ENCODE assay signal across 30 cellular contexts in the genomic region with DNA sequence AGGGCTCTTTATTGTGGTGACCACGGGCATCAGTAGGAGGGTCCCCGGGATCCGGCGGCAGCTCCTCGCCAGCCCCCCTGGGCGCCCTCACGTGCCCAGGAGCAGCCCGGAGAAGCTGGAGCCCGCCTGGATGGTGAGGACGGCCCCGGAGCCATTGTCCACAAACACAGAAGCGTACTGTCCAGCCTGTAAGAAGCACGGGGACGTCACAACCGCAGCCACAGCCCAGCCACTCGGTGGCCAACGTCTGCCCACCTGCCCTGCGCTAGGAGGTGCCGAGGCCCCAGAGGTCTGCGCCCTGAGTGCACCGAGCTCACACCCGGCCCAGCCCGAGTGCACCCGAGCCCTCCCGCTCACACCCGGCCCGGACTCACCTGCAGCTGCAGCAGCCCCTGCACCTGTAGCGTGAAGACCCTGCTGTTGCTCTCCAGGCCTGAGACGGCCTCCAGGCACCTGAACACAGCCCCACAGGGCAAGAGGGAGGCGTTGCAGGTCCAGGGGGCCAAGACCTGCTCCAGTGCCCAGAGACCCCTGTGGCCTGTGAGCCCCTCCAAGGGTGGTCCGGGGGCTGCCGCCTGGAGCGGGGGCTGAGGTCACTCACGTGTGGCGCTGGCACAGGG. TPM values are rescaled to one million over a fixed set of nuclear protein-coding genes. Genes with fewer than 3 reads are reported as not detected.
"Had no signal": no experiment of that assay in that cellular context is flagged by ENCODE, and none has a peak within 500 bp of the region (broad histone marks: within the 10 kb centered on the region; RNA-seq: fewer than 3 reads in every experiment).

No MANE protein-coding gene starts in this region.

- H3K27ac ChIP-seq: adrenal gland, body of pancreas, brain microvascular endothelial cell, breast epithelium, VCaP had no signal

- DNase-seq: activated B cell treated with CpG ODN at 0.5 μM for 24 hours; activated CD4-positive, alpha-beta memory T cell treated with anti-CD3 and anti-CD28 coated beads for 36 hours; activated CD4-positive, alpha-beta T cell treated with anti-CD3 and anti-CD28 coated beads for 4 hours; activated CD4-positive, alpha-beta T cell treated with anti-CD3 and anti-CD28 coated beads, Interleukin-2, amount 10 ng/mL, durations not matched to agents 24 days and 14 days; activated CD4-positive, alpha-beta T cell treated with anti-CD3 and anti-CD28 coated beads, Interleukin-2, amount 50 U/mL, for 1 hour; activated CD4-positive, alpha-beta T cell treated with anti-CD3 and anti-CD28 coated beads, Interleukin-2, amount 50 U/mL, for 4 hours; activated CD4-positive, CD25-positive, alpha-beta regulatory T cell treated with anti-CD3 and anti-CD28 coated beads, Interleukin-2, amount 50 U/mL, for 72 hours; activated CD8-positive, alpha-beta memory T cell treated with anti-CD3 and anti-CD28 coated beads, Interleukin-2, amount 50 U/mL, for 4 hours; activated CD8-positive, alpha-beta T cell treated with anti-CD3 and anti-CD28 coated beads for 36 hours; activated effector memory CD4-positive, alpha-beta T cell treated with anti-CD3 and anti-CD28 coated beads, Interleukin-2, amount 50 U/mL, for 16 hours; activated gamma-delta T cell treated with Interleukin-2 at 50 U/mL for 16 hours; activated naive CD4-positive, alpha-beta T cell; activated naive CD4-positive, alpha-beta T cell treated with anti-CD3 and anti-CD28 coated beads for 36 hours; activated naive CD4-positive, alpha-beta T cell treated with anti-CD3 and anti-CD28 coated beads, Interleukin-2, amount 50 U/mL, for 16 hours; activated naive CD8-positive, alpha-beta T cell treated with anti-CD3 and anti-CD28 coated beads for 36 hours; activated T-cell treated with anti-CD3 and anti-CD28 coated beads for 4 hours; activated T-cell treated with anti-CD3 and anti-CD28 coated beads, Interleukin-2, amount 50 U/mL, for 1 hour; activated T-cell treated with anti-CD3 and anti-CD28 coated beads, Interleukin-2, amount 50 U/mL, for 4 hours; activated T-cell treated with anti-CD3 and anti-CD28 coated beads, Interleukin-2, amount 50 U/mL, for 72 hours; adrenal gland; amniotic stem cell; aorta; body of pancreas; brain microvascular endothelial cell; central memory CD4-positive, alpha-beta T cell; T-helper 2 cell; T-helper 9 cell had no signal

- H3K9me3 ChIP-seq: adrenal gland, body of pancreas, breast epithelium had no signal

- H3K27me3 ChIP-seq: body of pancreas, brain microvascular endothelial cell had no signal

- H3K4me3 ChIP-seq: adrenal gland, body of pancreas, breast epithelium had no signal

- H3K4me1 ChIP-seq: adrenal gland had no signal

- H3K36me3 ChIP-seq: adrenal gland, brain microvascular endothelial cell, breast epithelium had no signal

RNA-seq across cellular contexts. Expression of gene C1QTNF12, which starts 4.0 kb away (rescaled TPM):
- total RNA-seq: body of pancreas had no signal

RNA-seq across cellular contexts. Expression of gene TNFRSF4, which starts 28.6 kb away (rescaled TPM):
- total RNA-seq: cerebellum had no signal
